Comparison of ENCODE assay signal across 1 cellular context in genomic region chr2:88627055-88627855, GRCh38.
TF ChIP-seq lines count a peak whose summit lies in the region.

EIF2AK3 (minus strand) TSS chr2:88627464; CDS start chr2:88627274, 190 bp downstream.

TF ChIP-seq in HepG2, 621 proteins besides CTCF, POLR2A, EP300 and RAD21 (continued from another document and continues in another):
- TF ChIP-seq ZNF777 (CRISPR knock-in tag; IDR thresholded peaks at IDR 0.05) (peak; percentile 99), RNF219 (CRISPR knock-in tag; IDR thresholded peaks at IDR 0.05) (no peak), ZBTB14 (CRISPR knock-in tag; IDR thresholded peaks at IDR 0.05) (no peak), ZNF558 (CRISPR knock-in tag; IDR thresholded peaks at IDR 0.05; ENCODE audit: borderline replicate concordance) (no peak), ZNF280B (CRISPR knock-in tag; IDR thresholded peaks at IDR 0.05; ENCODE audit: borderline replicate concordance) (peak; percentile 20; the same call in 1 of the 2 replicates), ZNF318 (CRISPR knock-in tag; IDR thresholded peaks at IDR 0.05) (no peak), ZNF260 (CRISPR knock-in tag; IDR thresholded peaks at IDR 0.05; ENCODE audit: borderline replicate concordance, low read depth) (no peak), U2AF2 (IDR thresholded peaks at IDR 0.05; ENCODE audit: low read depth, low read length) (no peak), CERS6 (CRISPR knock-in tag; IDR thresholded peaks at IDR 0.05) (0 out of 2 replicates have a peak, but pooled peaks have one; percentile 31), TEAD3 (CRISPR knock-in tag; optimal IDR thresholded peaks at IDR 0.05; ENCODE audit: borderline replicate concordance) (peak; percentile 35), MED1 (CRISPR knock-in tag; IDR thresholded peaks at IDR 0.05) (peak; percentile 57), ZC3H13 (CRISPR knock-in tag; IDR thresholded peaks at IDR 0.05) (peak; percentile 67; the same call in 1 of the 2 replicates), ZZZ3 (CRISPR knock-in tag; IDR thresholded peaks at IDR 0.05; ENCODE audit: borderline replicate concordance) (no peak), IRF1 (CRISPR knock-in tag; IDR thresholded peaks at IDR 0.05; ENCODE audit: low read depth) (no peak), ZNF550 (CRISPR knock-in tag; IDR thresholded peaks at IDR 0.05; ENCODE audit: borderline replicate concordance) (no peak), RFXAP (CRISPR knock-in tag; IDR thresholded peaks at IDR 0.05; ENCODE audit: borderline replicate concordance) (peak; percentile 96; the same call in 1 of the 2 replicates), ZNF766 (CRISPR knock-in tag; IDR thresholded peaks at IDR 0.05; ENCODE audit: borderline replicate concordance) (no peak; the same call in 1 of the 2 replicates), ZIK1 (CRISPR knock-in tag; IDR thresholded peaks at IDR 0.05; ENCODE audit: borderline replicate concordance, low read depth) (0 out of 2 replicates have a peak, but pooled peaks have one; percentile 58), HHEX (CRISPR knock-in tag; IDR thresholded peaks at IDR 0.05) (peak; percentile 19; the same call in 1 of the 2 replicates), NR1H2 (CRISPR knock-in tag; IDR thresholded peaks at IDR 0.05; ENCODE audit: borderline replicate concordance, low read depth) (no peak), ZNF180 (CRISPR knock-in tag; IDR thresholded peaks at IDR 0.05; ENCODE audit: borderline replicate concordance, low read depth) (no peak), ZNF484 (CRISPR knock-in tag; IDR thresholded peaks at IDR 0.05; ENCODE audit: borderline replicate concordance, low read depth) (no peak), ATF2 (CRISPR knock-in tag; IDR thresholded peaks at IDR 0.05) (peak; percentile 40; the same call in 1 of the 2 replicates), MTA3 (CRISPR knock-in tag; IDR thresholded peaks at IDR 0.05) (no peak), ZNF672 (CRISPR knock-in tag; IDR thresholded peaks at IDR 0.05) (no peak), TCF7L2 (IDR thresholded peaks at IDR 0.05; ENCODE audit: low read depth, low read length) (no peak), ZNF501 (CRISPR knock-in tag; IDR thresholded peaks at IDR 0.05) (no peak), ZNF530 (CRISPR knock-in tag; IDR thresholded peaks at IDR 0.05; ENCODE audit: low read depth) (0 out of 2 replicates have a peak, but pooled peaks have one; percentile 56), ZBTB20 (CRISPR knock-in tag; IDR thresholded peaks at IDR 0.05; ENCODE audit: borderline replicate concordance, low read depth) (peak; percentile 26; the same call in 1 of the 2 replicates), ZNF253 (CRISPR knock-in tag; IDR thresholded peaks at IDR 0.05; ENCODE audit: borderline replicate concordance) (peak; percentile 74), ZNF24 (IDR thresholded peaks at IDR 0.05) (no peak), ISX (CRISPR knock-in tag; conservative IDR thresholded peaks at IDR 0.05) (no peak), ZNF251 (CRISPR knock-in tag; IDR thresholded peaks at IDR 0.05) (no peak), ERF (CRISPR knock-in tag; IDR thresholded peaks at IDR 0.05) (no peak; the same call in 1 of the 2 replicates), ZSCAN31 (CRISPR knock-in tag; IDR thresholded peaks at IDR 0.05; ENCODE audit: low read depth) (peak; percentile 54; the same call in 1 of the 2 replicates), JDP2 (CRISPR knock-in tag; IDR thresholded peaks at IDR 0.05; ENCODE audit: borderline replicate concordance) (no peak), EEA1 (CRISPR knock-in tag; IDR thresholded peaks at IDR 0.05; ENCODE audit: borderline replicate concordance) (no peak; the same call in 1 of the 2 replicates), NCOR1 (IDR thresholded peaks at IDR 0.05; ENCODE audit: borderline replicate concordance, low read length) (no peak), ZFY (CRISPR knock-in tag; IDR thresholded peaks at IDR 0.05) (peak; percentile 90), RARA (CRISPR knock-in tag; IDR thresholded peaks at IDR 0.05) (peak; percentile 39; the same call in 1 of the 2 replicates), TGIF2 (CRISPR knock-in tag; IDR thresholded peaks at IDR 0.05) (peak; percentile 91), ZNF772 (CRISPR knock-in tag; IDR thresholded peaks at IDR 0.05) (no peak; the same call in 1 of the 2 replicates), ZNF160 (CRISPR knock-in tag; IDR thresholded peaks at IDR 0.05) (no peak), RNF2 (conservative IDR thresholded peaks at IDR 0.05; ENCODE audit: low read depth) (no peak), KAT8 (CRISPR knock-in tag; IDR thresholded peaks at IDR 0.05) (peak; percentile 70; the same call in 1 of the 2 replicates)
